ENCODE assay signal across 1 cellular context in the genomic region with DNA sequence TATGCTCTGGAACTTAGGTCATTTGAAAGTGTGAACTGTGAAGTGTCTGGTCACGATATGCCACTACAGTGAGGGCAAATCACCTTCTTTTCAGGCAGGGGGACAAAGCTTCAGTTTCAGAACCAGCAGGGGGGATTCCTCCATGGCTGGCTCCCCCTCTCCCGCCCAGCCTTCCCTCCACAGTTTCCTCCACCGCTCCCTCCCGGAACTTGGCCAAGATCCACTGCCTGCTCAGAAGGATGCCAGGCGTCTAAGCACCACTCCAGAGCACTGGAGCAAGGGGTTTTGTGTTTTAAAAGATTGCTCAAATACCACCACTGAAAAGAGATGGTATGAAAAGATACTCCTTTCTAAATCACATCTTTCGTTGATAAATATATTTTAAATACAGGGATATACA.
TF ChIP-seq lines count a peak whose summit lies in the region.

No MANE protein-coding gene starts in this region.

TF ChIP-seq in HepG2, 621 proteins besides CTCF, POLR2A, EP300 and RAD21 (continued from another document):
- TF ChIP-seq ZNF572 (CRISPR knock-in tag; IDR thresholded peaks at IDR 0.05) (no peak), NONO (IDR thresholded peaks at IDR 0.05) (no peak), NONO (CRISPR knock-in tag; conservative IDR thresholded peaks at IDR 0.05) (no peak), GPN1 (CRISPR knock-in tag; IDR thresholded peaks at IDR 0.05; ENCODE audit: borderline replicate concordance) (no peak), HOXA7 (CRISPR knock-in tag; IDR thresholded peaks at IDR 0.05) (no peak), PRPF4 (IDR thresholded peaks at IDR 0.05; ENCODE audit: low read depth, low read length, poor library complexity, severe bottlenecking) (no peak), KMT2B (CRISPR knock-in tag; IDR thresholded peaks at IDR 0.05) (no peak), HMGA1 (CRISPR knock-in tag; conservative IDR thresholded peaks at IDR 0.05) (no peak), NR2F1 (CRISPR knock-in tag; IDR thresholded peaks at IDR 0.05) (no peak), NFRKB (IDR thresholded peaks at IDR 0.05) (no peak), RFX1 (IDR thresholded peaks at IDR 0.05) (no peak)
- TF ChIP-seq, protein P1, sequence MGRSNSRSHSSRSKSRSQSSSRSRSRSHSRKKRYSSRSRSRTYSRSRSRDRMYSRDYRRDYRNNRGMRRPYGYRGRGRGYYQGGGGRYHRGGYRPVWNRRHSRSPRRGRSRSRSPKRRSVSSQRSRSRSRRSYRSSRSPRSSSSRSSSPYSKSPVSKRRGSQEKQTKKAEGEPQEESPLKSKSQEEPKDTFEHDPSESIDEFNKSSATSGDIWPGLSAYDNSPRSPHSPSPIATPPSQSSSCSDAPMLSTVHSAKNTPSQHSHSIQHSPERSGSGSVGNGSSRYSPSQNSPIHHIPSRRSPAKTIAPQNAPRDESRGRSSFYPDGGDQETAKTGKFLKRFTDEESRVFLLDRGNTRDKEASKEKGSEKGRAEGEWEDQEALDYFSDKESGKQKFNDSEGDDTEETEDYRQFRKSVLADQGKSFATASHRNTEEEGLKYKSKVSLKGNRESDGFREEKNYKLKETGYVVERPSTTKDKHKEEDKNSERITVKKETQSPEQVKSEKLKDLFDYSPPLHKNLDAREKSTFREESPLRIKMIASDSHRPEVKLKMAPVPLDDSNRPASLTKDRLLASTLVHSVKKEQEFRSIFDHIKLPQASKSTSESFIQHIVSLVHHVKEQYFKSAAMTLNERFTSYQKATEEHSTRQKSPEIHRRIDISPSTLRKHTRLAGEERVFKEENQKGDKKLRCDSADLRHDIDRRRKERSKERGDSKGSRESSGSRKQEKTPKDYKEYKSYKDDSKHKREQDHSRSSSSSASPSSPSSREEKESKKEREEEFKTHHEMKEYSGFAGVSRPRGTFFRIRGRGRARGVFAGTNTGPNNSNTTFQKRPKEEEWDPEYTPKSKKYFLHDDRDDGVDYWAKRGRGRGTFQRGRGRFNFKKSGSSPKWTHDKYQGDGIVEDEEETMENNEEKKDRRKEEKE (IDR thresholded peaks at IDR 0.05): no peak
- TF ChIP-seq, protein P2, sequence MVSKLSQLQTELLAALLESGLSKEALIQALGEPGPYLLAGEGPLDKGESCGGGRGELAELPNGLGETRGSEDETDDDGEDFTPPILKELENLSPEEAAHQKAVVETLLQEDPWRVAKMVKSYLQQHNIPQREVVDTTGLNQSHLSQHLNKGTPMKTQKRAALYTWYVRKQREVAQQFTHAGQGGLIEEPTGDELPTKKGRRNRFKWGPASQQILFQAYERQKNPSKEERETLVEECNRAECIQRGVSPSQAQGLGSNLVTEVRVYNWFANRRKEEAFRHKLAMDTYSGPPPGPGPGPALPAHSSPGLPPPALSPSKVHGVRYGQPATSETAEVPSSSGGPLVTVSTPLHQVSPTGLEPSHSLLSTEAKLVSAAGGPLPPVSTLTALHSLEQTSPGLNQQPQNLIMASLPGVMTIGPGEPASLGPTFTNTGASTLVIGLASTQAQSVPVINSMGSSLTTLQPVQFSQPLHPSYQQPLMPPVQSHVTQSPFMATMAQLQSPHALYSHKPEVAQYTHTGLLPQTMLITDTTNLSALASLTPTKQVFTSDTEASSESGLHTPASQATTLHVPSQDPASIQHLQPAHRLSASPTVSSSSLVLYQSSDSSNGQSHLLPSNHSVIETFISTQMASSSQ (IDR thresholded peaks at IDR 0.05; ENCODE audit: low read depth): no peak
- TF ChIP-seq, protein P2 (CRISPR knock-in tag; IDR thresholded peaks at IDR 0.05; ENCODE audit: borderline replicate concordance): no peak
